ENCODE assay signal across 30 cellular contexts in the genomic region with DNA sequence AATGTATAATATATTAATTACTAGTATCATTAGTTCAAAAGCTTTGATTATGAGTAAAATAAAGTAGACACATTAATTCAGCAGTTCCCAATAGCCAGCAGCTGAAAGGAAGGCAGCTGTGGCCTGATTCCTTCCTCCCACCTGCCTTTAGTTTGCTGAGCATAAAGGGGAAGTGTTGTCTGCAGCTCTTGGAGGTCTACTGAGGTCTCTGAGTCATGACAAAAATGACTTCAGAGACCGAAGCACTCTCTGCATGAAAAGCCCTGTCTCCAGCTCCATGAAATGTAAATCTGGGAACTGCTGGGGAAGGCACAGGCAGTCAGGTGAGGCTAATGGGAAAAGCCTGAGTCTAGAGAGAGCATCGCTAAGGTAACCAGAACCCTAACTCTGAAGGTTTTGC.
DNase-seq lines count a peak whose midpoint lies in the region; ATAC-seq, FAIRE-seq and TF ChIP-seq lines count a peak whose summit lies in the region.
"Had no signal": no experiment of that assay in that cellular context is flagged by ENCODE, and none has a peak within 500 bp of the region (broad histone marks: within the 10 kb centered on the region; RNA-seq: fewer than 3 reads in every experiment).

No MANE protein-coding gene starts in this region.

- no peaks in the 10 kb centered on the region for H3K36me3 ChIP-seq in GM12878 (ENCODE audit: control insufficient read depth in 2 of 2, insufficient read depth in 2 of 2, low read length in 1 of 2)
- H3K36me3 ChIP-seq: ascending aorta, cardiac muscle cell, ovary, SJSA1 had no signal

- H3K4me1 ChIP-seq in GM12878 (ENCODE audit: control insufficient read depth, insufficient read depth, low read length): no peaks in the 10 kb centered on the region
- H3K4me1 ChIP-seq: ascending aorta, Caco-2, SJSA1 had no signal

- WGBS in GM12878 (ENCODE audit: insufficient coverage, insufficient replicate concordance, low lambda C conversion rate, missing lambda C conversion rate): 0% methylated on average over 2 of the region's 2 CpGs

- no peak for TF ChIP-seq CTCF in GM12878 (IDR thresholded peaks at IDR 0.05 in 2 of 3, conservative IDR thresholded peaks at IDR 0.05 in 1 of 3; ENCODE audit: control insufficient read depth in 2 of 3, extremely low read depth in 1 of 3, insufficient read depth in 1 of 3, low read depth in 3 of 3, low read length in 3 of 3)

- no peaks in the 10 kb centered on the region for H3K79me2 ChIP-seq in GM12878 (ENCODE audit: control insufficient read depth, insufficient read depth, low read length)

- CTCF ChIA-PET in GM12878 (lab: Yijun Ruan, JAX): no interaction called here

- no peak for TF ChIP-seq EP300 in GM12878 (IDR thresholded peaks at IDR 0.05; ENCODE audit: borderline replicate concordance in 1 of 2, control insufficient read depth in 1 of 2, low read depth in 2 of 2, low read length in 2 of 2)

- no peaks in the 10 kb centered on the region for H4K20me1 ChIP-seq in GM12878 (ENCODE audit: control insufficient read depth, insufficient read depth)

- no peak overlapping the region for H3K27ac Mint-ChIP-seq in activated naive CD8-positive, alpha-beta T cell treated with anti-CD3 and anti-CD28 coated beads, Interleukin-2, amount 50 U/mL, for 24 hours
- H3K27ac Mint-ChIP-seq: activated CD4-positive, alpha-beta T cell treated with anti-CD3 and anti-CD28 coated beads, Interleukin-2, amount 10 ng/mL, durations not matched to agents 7 days and 5 days; activated naive CD8-positive, alpha-beta T cell treated with anti-CD3 and anti-CD28 coated beads, Interleukin-2, amount 10 ng/mL, durations not matched to agents 7 days and 5 days; activated T-cell treated with anti-CD3 and anti-CD28 coated beads, Interleukin-2, amount 50 U/mL, for 24 hours; nephron progenitor cell; stimulated activated naive B cell treated with anti-CD40 and anti-IgM and Interleukin-4, amounts not matched to agents 10 μg/mL and 1 μg/mL and 100 μg/mL, for 72 hours; T-cell had no signal

- no peak for TF ChIP-seq RAD21 in GM12878 (IDR thresholded peaks at IDR 0.05; ENCODE audit: insufficient read depth, low read depth, low read length)

- no TSS peak for BruUV-seq in GM12878 (replicated peaks; lab: Mats Ljungman, UMichigan)

- H3K4me3 Mint-ChIP-seq in activated naive CD8-positive, alpha-beta T cell treated with anti-CD3 and anti-CD28 coated beads, Interleukin-2, amount 50 U/mL, for 24 hours: no peak overlapping the region
- H3K4me3 Mint-ChIP-seq: activated CD4-positive, alpha-beta T cell treated with anti-CD3 and anti-CD28 coated beads, Interleukin-2, amount 10 ng/mL, durations not matched to agents 7 days and 5 days; activated naive CD8-positive, alpha-beta T cell treated with anti-CD3 and anti-CD28 coated beads, Interleukin-2, amount 10 ng/mL, durations not matched to agents 7 days and 5 days; activated T-cell treated with anti-CD3 and anti-CD28 coated beads, Interleukin-2, amount 50 U/mL, for 24 hours; nephron progenitor cell; stimulated activated naive B cell treated with anti-CD40 and anti-IgM and Interleukin-4, amounts not matched to agents 10 μg/mL and 1 μg/mL and 100 μg/mL, for 72 hours; T-cell had no signal

- TF ChIP-seq POLR2A in GM12878 (IDR thresholded peaks at IDR 0.05; ENCODE audit: low read depth, low read length): no peak

- RAD21 ChIA-PET in GM12878 (lab: Charles Lee; ENCODE audit: unreplicated experiment): no interaction called here

- no peaks in the 10 kb centered on the region for H3K4me1 Mint-ChIP-seq in activated naive CD8-positive, alpha-beta T cell treated with anti-CD3 and anti-CD28 coated beads, Interleukin-2, amount 50 U/mL, for 24 hours
- H3K4me1 Mint-ChIP-seq: activated CD4-positive, alpha-beta T cell treated with anti-CD3 and anti-CD28 coated beads, Interleukin-2, amount 10 ng/mL, durations not matched to agents 7 days and 5 days; activated naive CD8-positive, alpha-beta T cell treated with anti-CD3 and anti-CD28 coated beads, Interleukin-2, amount 10 ng/mL, durations not matched to agents 7 days and 5 days; stimulated activated naive B cell treated with anti-CD40 and anti-IgM and Interleukin-4, amounts not matched to agents 10 μg/mL and 1 μg/mL and 100 μg/mL, for 72 hours; T-cell had no signal

- H3K4me2 ChIP-seq in GM12878 (ENCODE audit: control insufficient read depth, insufficient read depth): no peak overlapping the region

- FAIRE-seq in GM12878 (lab: Jason Lieb, UNC): no peak
- FAIRE-seq: colon had no signal

- peaks cover 3% of the 10 kb centered on the region for H3K27me3 Mint-ChIP-seq in activated naive CD8-positive, alpha-beta T cell treated with anti-CD3 and anti-CD28 coated beads, Interleukin-2, amount 50 U/mL, for 24 hours
- H3K27me3 Mint-ChIP-seq: activated CD4-positive, alpha-beta T cell treated with anti-CD3 and anti-CD28 coated beads, Interleukin-2, amount 10 ng/mL, durations not matched to agents 7 days and 5 days; activated naive CD8-positive, alpha-beta T cell treated with anti-CD3 and anti-CD28 coated beads, Interleukin-2, amount 10 ng/mL, durations not matched to agents 7 days and 5 days had no signal

- SMC1A ChIA-PET in GM12878 (lab: Charles Lee; ENCODE audit: uncharacterized antibody, unreplicated experiment): no interaction called here

- H3K9me3 Mint-ChIP-seq in activated naive CD8-positive, alpha-beta T cell treated with anti-CD3 and anti-CD28 coated beads, Interleukin-2, amount 50 U/mL, for 24 hours: no peaks in the 10 kb centered on the region
- H3K9me3 Mint-ChIP-seq: activated CD4-positive, alpha-beta T cell treated with anti-CD3 and anti-CD28 coated beads, Interleukin-2, amount 10 ng/mL, durations not matched to agents 7 days and 5 days; activated naive CD8-positive, alpha-beta T cell treated with anti-CD3 and anti-CD28 coated beads, Interleukin-2, amount 10 ng/mL, durations not matched to agents 7 days and 5 days; activated T-cell treated with anti-CD3 and anti-CD28 coated beads, Interleukin-2, amount 50 U/mL, for 24 hours; nephron progenitor cell; stimulated activated naive B cell treated with anti-CD40 and anti-IgM and Interleukin-4, amounts not matched to agents 10 μg/mL and 1 μg/mL and 100 μg/mL, for 72 hours had no signal

- intact Hi-C loops in GM12878 (cut with micrococcal nuclease; ENCODE audit: unreplicated experiment): no loop called here

- H3K9ac ChIP-seq in GM12878 (ENCODE audit: control insufficient read depth, insufficient read depth, low read length): no peak overlapping the region

- H3K27ac ChIP-seq in GM12878 (ENCODE audit: control insufficient read depth, insufficient read depth): no peak overlapping the region
- H3K27ac ChIP-seq: ascending aorta, cardiac muscle cell, ovary, SJSA1 had no signal

- POLR2A ChIA-PET in GM12878 (lab: Charles Lee): no interaction called here

- H3K9me3 ChIP-seq in GM12878 (replicated peaks; ENCODE audit: control insufficient read depth, insufficient read depth, low read length): no peaks in the 10 kb centered on the region; the same call in 2 of the 3 replicates
- H3K9me3 ChIP-seq: ascending aorta, Caco-2, ovary, SJSA1 had no signal

- in situ Hi-C loops in GM12878 (cut with MboI): no loop called here

- no peaks in the 10 kb centered on the region for H3K36me3 Mint-ChIP-seq in activated naive CD8-positive, alpha-beta T cell treated with anti-CD3 and anti-CD28 coated beads, Interleukin-2, amount 50 U/mL, for 24 hours (ENCODE audit: low read depth)
- H3K36me3 Mint-ChIP-seq: activated naive CD8-positive, alpha-beta T cell treated with anti-CD3 and anti-CD28 coated beads, Interleukin-2, amount 10 ng/mL, durations not matched to agents 7 days and 5 days; stimulated activated naive B cell treated with anti-CD40 and anti-IgM and Interleukin-4, amounts not matched to agents 10 μg/mL and 1 μg/mL and 100 μg/mL, for 72 hours; T-cell had no signal

- H3K4me3 ChIP-seq in GM12878: no peak overlapping the region
- H3K4me3 ChIP-seq: ascending aorta, cardiac muscle cell, ovary, SJSA1 had no signal

- H3K27me3 ChIP-seq in GM12878 (replicated peaks in 1 of 2; ENCODE audit: control insufficient read depth in 2 of 2, insufficient read depth in 2 of 2, low read length in 1 of 2): no peaks in the 10 kb centered on the region
- H3K27me3 ChIP-seq: ascending aorta, cardiac muscle cell, ovary, SJSA1 had no signal

- no peak overlapping the region for H2AFZ ChIP-seq in GM12878 (ENCODE audit: control insufficient read depth, low read depth, low read length)

- DNase-seq in COLO668 (lab: John Stamatoyannopoulos, UW; ENCODE audit: unreplicated experiment): peak; percentile 47
- peak; percentile 60 for DNase-seq in DMS79 (lab: John Stamatoyannopoulos, UW)
- DNase-seq in NCI-H146 treated with DMSO at 0.1 percent for 48 hours (lab: John Stamatoyannopoulos, UW; ENCODE audit: unreplicated experiment): peak; percentile 26
- no peak for DNase-seq in GM12878 (ENCODE audit: low read depth, low spot score)
- no peak for DNase-seq in activated CD4-positive, alpha-beta T cell treated with anti-CD3 and anti-CD28 coated beads for 1 hour
- no peak for DNase-seq in activated naive CD8-positive, alpha-beta T cell treated with anti-CD3 and anti-CD28 coated beads, Interleukin-2, amount 50 U/mL, for 24 hours
- no peak for DNase-seq in activated T-cell treated with anti-CD3 and anti-CD28 coated beads, Interleukin-2, amount 50 U/mL, for 48 hours
- DNase-seq: activated CD4-positive, alpha-beta T cell treated with anti-CD3 and anti-CD28 coated beads, Interleukin-2, amount 10 ng/mL, durations not matched to agents 7 days and 5 days; activated gamma-delta T cell; activated naive CD8-positive, alpha-beta T cell treated with anti-CD3 and anti-CD28 coated beads, Interleukin-2, amount 10 ng/mL, durations not matched to agents 7 days and 5 days; activated T-cell treated with anti-CD3 and anti-CD28 coated beads, Interleukin-2, amount 50 U/mL, for 24 hours; C1 segment of cervical spinal cord; Caco-2; EL; hippocampal formation; mammary epithelial cell; NCI-H1436; NCI-H2171 treated with DMSO at 0.1 percent for 48 hours; NCI-H510A; nephron progenitor cell; ovary; retina; stimulated activated naive B cell treated with anti-CD40 and anti-IgM and Interleukin-4, amounts not matched to agents 10 μg/mL and 1 μg/mL and 100 μg/mL, for 72 hours; substantia nigra; T-cell; trophoblast cell had no signal

- no peak for ATAC-seq in GM12878
- no peak for ATAC-seq in activated naive CD8-positive, alpha-beta T cell treated with anti-CD3 and anti-CD28 coated beads, Interleukin-2, amount 50 U/mL, for 24 hours
- ATAC-seq: stimulated activated naive B cell treated with anti-CD40 and anti-IgM and Interleukin-4, amounts not matched to agents 10 μg/mL and 1 μg/mL and 100 μg/mL, for 72 hours; T-cell had no signal

TF ChIP-seq in GM12878, 131 proteins besides CTCF, POLR2A, EP300 and RAD21 (continues in another document):
- peak; percentile 55; the same call in 1 of the 2 replicates for TF ChIP-seq SPI1 (IDR thresholded peaks at IDR 0.05; ENCODE audit: borderline replicate concordance, insufficient read depth, low read depth, low read length)

Comparison
In these comparisons a context has a peak if more than half of its experiments do, and no peak if none do; other contexts are left out.
1. DNase-seq: peak in COLO668 (single experiment), DMS79 (single experiment) and NCI-H146 treated with DMSO at 0.1 percent for 48 hours (single experiment); none in GM12878 (single experiment), activated CD4-positive, alpha-beta T cell treated with anti-CD3 and anti-CD28 coated beads for 1 hour (single experiment), activated naive CD8-positive, alpha-beta T cell treated with anti-CD3 and anti-CD28 coated beads, Interleukin-2, amount 50 U/mL, for 24 hours (single experiment) and activated T-cell treated with anti-CD3 and anti-CD28 coated beads, Interleukin-2, amount 50 U/mL, for 48 hours (0 of 2).